In genomic region chr9:134146774-134147493, GRCh38 we compare ENCODE assay signal across 2 cellular contexts.
TF ChIP-seq lines count a peak whose summit lies in the region.

No MANE protein-coding gene starts in this region.

TF ChIP-seq in HCT116, 20 proteins besides CTCF, POLR2A, EP300 and RAD21:
- TF ChIP-seq EZH2phosphoT487 (IDR thresholded peaks at IDR 0.05; ENCODE audit: borderline replicate concordance): no peak
- no peak for TF ChIP-seq EGR1 (IDR thresholded peaks at IDR 0.05; ENCODE audit: low read depth)
- TF ChIP-seq EZH2 (IDR thresholded peaks at IDR 0.05): no peak
- no peak for TF ChIP-seq CEBPB (IDR thresholded peaks at IDR 0.05; ENCODE audit: low read depth)
- TF ChIP-seq ELF1 (IDR thresholded peaks at IDR 0.05; ENCODE audit: borderline replicate concordance, low read depth): no peak
- no peak for TF ChIP-seq CBX3 (IDR thresholded peaks at IDR 0.05; ENCODE audit: low read depth)
- no peak for TF ChIP-seq SRF (IDR thresholded peaks at IDR 0.05; ENCODE audit: low read depth)
- TF ChIP-seq JUND (IDR thresholded peaks at IDR 0.05): no peak
- no peak for TF ChIP-seq TCF7L2 (IDR thresholded peaks at IDR 0.05; ENCODE audit: borderline replicate concordance, extremely low read depth, insufficient read depth, insufficient read length)
- TF ChIP-seq, protein P1, sequence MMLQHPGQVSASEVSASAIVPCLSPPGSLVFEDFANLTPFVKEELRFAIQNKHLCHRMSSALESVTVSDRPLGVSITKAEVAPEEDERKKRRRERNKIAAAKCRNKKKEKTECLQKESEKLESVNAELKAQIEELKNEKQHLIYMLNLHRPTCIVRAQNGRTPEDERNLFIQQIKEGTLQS (IDR thresholded peaks at IDR 0.05): no peak
- no peak for TF ChIP-seq ZNF274 (IDR thresholded peaks at IDR 0.05; ENCODE audit: low read depth, low read length)
- TF ChIP-seq FOSL1 (IDR thresholded peaks at IDR 0.05; ENCODE audit: low read depth): no peak

TF ChIP-seq in GM12878, 131 proteins besides CTCF, POLR2A, EP300 and RAD21:
- no peak for TF ChIP-seq CHD1 (IDR thresholded peaks at IDR 0.05; ENCODE audit: low read depth, low read length)
- no peak for TF ChIP-seq RCOR1 (conservative IDR thresholded peaks at IDR 0.05; ENCODE audit: low read depth, low read length)
- TF ChIP-seq PKNOX1 (IDR thresholded peaks at IDR 0.05): no peak
- TF ChIP-seq MYC (IDR thresholded peaks at IDR 0.05; ENCODE audit: insufficient read depth, insufficient read length, insufficient replicate concordance, low read length, severe bottlenecking): no peak
- no peak for TF ChIP-seq SMC3 (IDR thresholded peaks at IDR 0.05; ENCODE audit: borderline replicate concordance, low read length)
- TF ChIP-seq ZNF207 (IDR thresholded peaks at IDR 0.05; ENCODE audit: borderline replicate concordance): no peak
- no peak for TF ChIP-seq CEBPB (IDR thresholded peaks at IDR 0.05; ENCODE audit: borderline replicate concordance in 1 of 2, low read depth in 2 of 2, low read length in 2 of 2)
- TF ChIP-seq, protein P2, sequence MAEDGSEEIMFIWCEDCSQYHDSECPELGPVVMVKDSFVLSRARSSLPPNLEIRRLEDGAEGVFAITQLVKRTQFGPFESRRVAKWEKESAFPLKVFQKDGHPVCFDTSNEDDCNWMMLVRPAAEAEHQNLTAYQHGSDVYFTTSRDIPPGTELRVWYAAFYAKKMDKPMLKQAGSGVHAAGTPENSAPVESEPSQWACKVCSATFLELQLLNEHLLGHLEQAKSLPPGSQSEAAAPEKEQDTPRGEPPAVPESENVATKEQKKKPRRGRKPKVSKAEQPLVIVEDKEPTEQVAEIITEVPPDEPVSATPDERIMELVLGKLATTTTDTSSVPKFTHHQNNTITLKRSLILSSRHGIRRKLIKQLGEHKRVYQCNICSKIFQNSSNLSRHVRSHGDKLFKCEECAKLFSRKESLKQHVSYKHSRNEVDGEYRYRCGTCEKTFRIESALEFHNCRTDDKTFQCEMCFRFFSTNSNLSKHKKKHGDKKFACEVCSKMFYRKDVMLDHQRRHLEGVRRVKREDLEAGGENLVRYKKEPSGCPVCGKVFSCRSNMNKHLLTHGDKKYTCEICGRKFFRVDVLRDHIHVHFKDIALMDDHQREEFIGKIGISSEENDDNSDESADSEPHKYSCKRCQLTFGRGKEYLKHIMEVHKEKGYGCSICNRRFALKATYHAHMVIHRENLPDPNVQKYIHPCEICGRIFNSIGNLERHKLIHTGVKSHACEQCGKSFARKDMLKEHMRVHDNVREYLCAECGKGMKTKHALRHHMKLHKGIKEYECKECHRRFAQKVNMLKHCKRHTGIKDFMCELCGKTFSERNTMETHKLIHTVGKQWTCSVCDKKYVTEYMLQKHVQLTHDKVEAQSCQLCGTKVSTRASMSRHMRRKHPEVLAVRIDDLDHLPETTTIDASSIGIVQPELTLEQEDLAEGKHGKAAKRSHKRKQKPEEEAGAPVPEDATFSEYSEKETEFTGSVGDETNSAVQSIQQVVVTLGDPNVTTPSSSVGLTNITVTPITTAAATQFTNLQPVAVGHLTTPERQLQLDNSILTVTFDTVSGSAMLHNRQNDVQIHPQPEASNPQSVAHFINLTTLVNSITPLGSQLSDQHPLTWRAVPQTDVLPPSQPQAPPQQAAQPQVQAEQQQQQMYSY (CRISPR knock-in tag; IDR thresholded peaks at IDR 0.05): no peak
- TF ChIP-seq KDM1A (IDR thresholded peaks at IDR 0.05; ENCODE audit: borderline replicate concordance): no peak
- no peak for TF ChIP-seq ZNF217 (IDR thresholded peaks at IDR 0.05)
- TF ChIP-seq POLR2AphosphoS5 (IDR thresholded peaks at IDR 0.05; ENCODE audit: low read length): no peak
- TF ChIP-seq RAD51 (IDR thresholded peaks at IDR 0.05): no peak
- no peak for TF ChIP-seq YBX1 (IDR thresholded peaks at IDR 0.05)
- TF ChIP-seq, protein P3, sequence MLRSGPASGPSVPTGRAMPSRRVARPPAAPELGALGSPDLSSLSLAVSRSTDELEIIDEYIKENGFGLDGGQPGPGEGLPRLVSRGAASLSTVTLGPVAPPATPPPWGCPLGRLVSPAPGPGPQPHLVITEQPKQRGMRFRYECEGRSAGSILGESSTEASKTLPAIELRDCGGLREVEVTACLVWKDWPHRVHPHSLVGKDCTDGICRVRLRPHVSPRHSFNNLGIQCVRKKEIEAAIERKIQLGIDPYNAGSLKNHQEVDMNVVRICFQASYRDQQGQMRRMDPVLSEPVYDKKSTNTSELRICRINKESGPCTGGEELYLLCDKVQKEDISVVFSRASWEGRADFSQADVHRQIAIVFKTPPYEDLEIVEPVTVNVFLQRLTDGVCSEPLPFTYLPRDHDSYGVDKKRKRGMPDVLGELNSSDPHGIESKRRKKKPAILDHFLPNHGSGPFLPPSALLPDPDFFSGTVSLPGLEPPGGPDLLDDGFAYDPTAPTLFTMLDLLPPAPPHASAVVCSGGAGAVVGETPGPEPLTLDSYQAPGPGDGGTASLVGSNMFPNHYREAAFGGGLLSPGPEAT (IDR thresholded peaks at IDR 0.05; ENCODE audit: low read depth): no peak
